Comparison of ENCODE assay signal across 1 cellular context in the genomic region with DNA sequence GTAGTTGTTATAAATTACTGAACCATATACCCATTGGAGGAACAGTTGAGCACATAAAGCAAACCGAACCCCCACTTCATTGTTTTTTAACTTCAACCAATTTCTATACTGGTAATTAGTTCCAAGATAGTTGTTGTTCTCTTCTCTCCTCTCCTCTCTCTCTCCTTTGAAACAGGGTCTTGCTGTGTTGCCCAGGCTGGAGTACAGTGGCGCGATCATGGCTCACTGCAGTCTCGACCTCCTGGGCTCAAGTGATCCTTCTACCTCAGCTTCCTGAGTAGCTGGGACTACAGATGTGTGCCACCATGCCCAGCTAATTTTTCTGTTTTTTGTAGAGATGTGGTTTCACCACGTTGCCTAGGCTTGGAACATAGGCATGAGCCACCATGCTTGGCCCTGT. TPM values are rescaled to one million over a fixed set of nuclear protein-coding genes. Genes with fewer than 3 reads are reported as not detected.
"Had no signal": no experiment of that assay in that cellular context is flagged by ENCODE, and none has a peak within 500 bp of the region (broad histone marks: within the 10 kb centered on the region; RNA-seq: fewer than 3 reads in every experiment).

No MANE protein-coding gene starts in this region.

RNA-seq across cellular contexts. Expression of a gene that starts 27.2 kb away (rescaled TPM):
- total RNA-seq: vagina had no signal
